ENCODE assay signal across 10 cellular contexts in the genomic region with DNA sequence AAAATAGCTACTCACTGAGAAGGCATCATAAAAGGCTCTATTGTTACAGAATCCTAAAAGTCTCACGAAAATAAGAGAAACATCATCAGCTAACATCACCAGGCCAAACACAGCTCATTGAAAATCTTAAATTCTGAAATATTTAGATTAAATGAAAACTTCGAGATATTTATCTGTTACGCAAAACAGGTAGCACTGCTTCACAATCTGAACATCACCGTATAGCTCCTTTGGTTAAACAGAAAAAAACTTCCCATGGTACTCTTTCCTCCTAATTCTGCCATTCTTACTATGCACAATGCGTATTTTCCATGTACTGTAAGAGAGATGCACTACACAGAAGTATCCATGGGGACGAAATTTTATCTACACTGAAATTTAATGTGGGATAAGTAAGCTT. TPM values are rescaled to one million over a fixed set of nuclear protein-coding genes. Genes with fewer than 3 reads are reported as not detected.
DNase-seq lines count a peak whose midpoint lies in the region; ATAC-seq and TF ChIP-seq lines count a peak whose summit lies in the region.
"Had no signal": no experiment of that assay in that cellular context is flagged by ENCODE, and none has a peak within 500 bp of the region (broad histone marks: within the 10 kb centered on the region; RNA-seq: fewer than 3 reads in every experiment).

No MANE protein-coding gene starts in this region.

- 60 to 73% (median 72%) methylated on average over 6 of the region's 6 CpGs for WGBS in stomach, 5 donors

- intact Hi-C loops in activated CD4-positive, alpha-beta T cell treated with anti-CD3 and anti-CD28 coated beads, Interleukin-2, amount 10 ng/mL, durations not matched to agents 24 days and 14 days (cut with micrococcal nuclease): loop anchor here (2.0 to 10.0 kb wide), 3 partner anchors 83 to 251 kb away; partner anchors contain the start of gene SYNE2
- intact Hi-C loops in stomach (cut with DNase I; ENCODE audit: low total_unique reads): no loop called here

- TF ChIP-seq EP300 in stomach (IDR thresholded peaks at IDR 0.05): no peak

- TF ChIP-seq POLR2A in stomach (IDR thresholded peaks at IDR 0.05): no peak

- H3K27ac Mint-ChIP-seq in activated CD4-positive, alpha-beta T cell treated with anti-CD3 and anti-CD28 coated beads, Interleukin-2, amount 10 ng/mL, durations not matched to agents 24 days and 14 days: peak overlapping the region; percentile 49
- no peak overlapping the region for H3K27ac Mint-ChIP-seq in glutamatergic neuron (ENCODE audit: unreplicated experiment)

- H3K4me3 Mint-ChIP-seq in activated CD4-positive, alpha-beta T cell treated with anti-CD3 and anti-CD28 coated beads, Interleukin-2, amount 10 ng/mL, durations not matched to agents 24 days and 14 days: peak overlapping the region; percentile 100
- H3K4me3 Mint-ChIP-seq in glutamatergic neuron (ENCODE audit: unreplicated experiment): peak overlapping the region; percentile 100

- H3K36me3 ChIP-seq in stomach: peaks cover 0 to 11% (median 4%) of the 10 kb centered on the region in 4 donors

- peaks cover 11% of the 10 kb centered on the region for H3K36me3 Mint-ChIP-seq in activated CD4-positive, alpha-beta T cell treated with anti-CD3 and anti-CD28 coated beads, Interleukin-2, amount 10 ng/mL, durations not matched to agents 24 days and 14 days (ENCODE audit: low read depth)
- H3K36me3 Mint-ChIP-seq in glutamatergic neuron (ENCODE audit: unreplicated experiment): no peaks in the 10 kb centered on the region

- no peaks in the 10 kb centered on the region for H3K9me3 ChIP-seq in stomach

- peaks cover 11 to 38% (median 28%) of the 10 kb centered on the region in 4 donors for H3K4me1 ChIP-seq in stomach

- no peaks in the 10 kb centered on the region for H3K27me3 ChIP-seq in stomach

- no peak for TF ChIP-seq CTCF in VCaP (conservative IDR thresholded peaks at IDR 0.05)
- TF ChIP-seq CTCF in glutamatergic neuron (IDR thresholded peaks at IDR 0.05; ENCODE audit: partially characterized antibody, unreplicated experiment): no peak
- TF ChIP-seq CTCF in stomach (IDR thresholded peaks at IDR 0.05): no peak

- H3K4me3 ChIP-seq in stomach: peak overlapping the region; percentile 7 to 98 (median 90)

- no peaks in the 10 kb centered on the region for H3K9me3 Mint-ChIP-seq in activated CD4-positive, alpha-beta T cell treated with anti-CD3 and anti-CD28 coated beads, Interleukin-2, amount 10 ng/mL, durations not matched to agents 24 days and 14 days
- H3K9me3 Mint-ChIP-seq in glutamatergic neuron (ENCODE audit: unreplicated experiment): peaks cover 7% of the 10 kb centered on the region

- DNase-seq in activated CD4-positive, alpha-beta T cell treated with anti-CD3 and anti-CD28 coated beads, Interleukin-2, amount 10 ng/mL, durations not matched to agents 24 days and 14 days: no peak
- DNase-seq in activated CD4-positive, alpha-beta T cell treated with anti-CD3 and anti-CD28 coated beads, Interleukin-2, amount 50 U/mL, for 4 hours: no peak
- DNase-seq in glutamatergic neuron: no peak
- no peak for DNase-seq in stomach
- DNase-seq in amygdala (lab: John Stamatoyannopoulos, UW): no peak
- DNase-seq: T-helper 9 cell had no signal

- ATAC-seq in GM18868 (IDR thresholded peaks at IDR 0.05; ENCODE audit: unreplicated experiment) (no peak), GM21447 (IDR thresholded peaks at IDR 0.05; ENCODE audit: unreplicated experiment) (no peak)

- peaks cover 14% of the 10 kb centered on the region for H3K27me3 Mint-ChIP-seq in activated CD4-positive, alpha-beta T cell treated with anti-CD3 and anti-CD28 coated beads, Interleukin-2, amount 10 ng/mL, durations not matched to agents 24 days and 14 days
- peaks cover 8% of the 10 kb centered on the region for H3K27me3 Mint-ChIP-seq in glutamatergic neuron (ENCODE audit: unreplicated experiment)

- H3K4me1 Mint-ChIP-seq in activated CD4-positive, alpha-beta T cell treated with anti-CD3 and anti-CD28 coated beads, Interleukin-2, amount 10 ng/mL, durations not matched to agents 24 days and 14 days: peaks cover 32% of the 10 kb centered on the region
- H3K4me1 Mint-ChIP-seq in glutamatergic neuron (ENCODE audit: low read depth, unreplicated experiment): peaks cover 13% of the 10 kb centered on the region

- H3K27ac ChIP-seq in VCaP (peak overlapping the region; percentile 87), stomach (no peak overlapping the region)
- H3K27ac ChIP-seq: C4-2B had no signal

RNA-seq across cellular contexts. Expression of gene SGPP1, which starts 2.1 kb away (rescaled TPM):
- 12.2 and 13.3 TPM in 2 replicates for total RNA-seq in activated CD4-positive, alpha-beta T cell treated with anti-CD3 and anti-CD28 coated beads, Interleukin-2, amount 10 ng/mL, durations not matched to agents 24 days and 14 days
- total RNA-seq in glutamatergic neuron (ENCODE audit: unreplicated experiment) (4.3 TPM), stomach (10 to 100 TPM; 13.2 to 37.7 (median 23.5) TPM)
- polyA plus RNA-seq in stomach: 1 to 10 TPM; 2.7 to 5.6 (median 3.2) TPM
